In genomic region chr5:32489791-32490581, GRCh38 we compare ENCODE assay signal across 8 cellular contexts. TPM values are rescaled to one million over a fixed set of nuclear protein-coding genes. Genes with fewer than 3 reads are reported as not detected.
A peak's percentile ranks its signal among the peaks of the same experiment; 100 is the strongest.
DNase-seq lines count a peak whose midpoint lies in the region; ATAC-seq and TF ChIP-seq lines count a peak whose summit lies in the region.
"Had no signal": no experiment of that assay in that cellular context is flagged by ENCODE, and none has a peak within 500 bp of the region (broad histone marks: within the 10 kb centered on the region; RNA-seq: fewer than 3 reads in every experiment).

No MANE protein-coding gene starts in this region.

- H3K9me3 ChIP-seq in upper lobe of right lung, result no peaks in the 10 kb centered on the region

- no peaks in the 10 kb centered on the region for H3K27me3 ChIP-seq in upper lobe of right lung

- H3K4me1 ChIP-seq in upper lobe of right lung, result peaks cover 4% of the 10 kb centered on the region

- no peaks in the 10 kb centered on the region for H3K4me1 Mint-ChIP-seq in glutamatergic neuron (ENCODE audit: low read depth, unreplicated experiment)

- no peaks in the 10 kb centered on the region for H3K36me3 ChIP-seq in upper lobe of right lung

- DNase-seq in NCI-H1048 (lab: John Stamatoyannopoulos, UW) (peak; percentile 80), glutamatergic neuron (peak; percentile 78), posterior cingulate gyrus (peak; percentile 23 to 93 (median 78)), upper lobe of right lung (peak; percentile 76)
- peak; percentile 69 for DNase-seq in activated naive CD4-positive, alpha-beta T cell treated with anti-CD3 and anti-CD28 coated beads, Interleukin-2, amount 50 U/mL, for 16 hours

- H3K4me3 ChIP-seq in upper lobe of right lung, result no peak overlapping the region

- no peak overlapping the region for H3K27ac Mint-ChIP-seq in glutamatergic neuron (ENCODE audit: unreplicated experiment)
- H3K27ac Mint-ChIP-seq: stimulated activated naive CD8-positive, alpha-beta T cell treated with anti-CD3 and anti-CD28 coated beads, Interleukin-15, Interleukin-2, amounts not matched to agents 100 ng/mL and 50 ng/mL, for 24 hours had no signal

- H3K4me3 Mint-ChIP-seq in glutamatergic neuron (ENCODE audit: unreplicated experiment), result no peak overlapping the region
- H3K4me3 Mint-ChIP-seq: stimulated activated naive CD8-positive, alpha-beta T cell treated with anti-CD3 and anti-CD28 coated beads, Interleukin-15, Interleukin-2, amounts not matched to agents 100 ng/mL and 50 ng/mL, for 24 hours had no signal

- H3K36me3 Mint-ChIP-seq in glutamatergic neuron (ENCODE audit: unreplicated experiment), result no peaks in the 10 kb centered on the region

- TF ChIP-seq CTCF in glutamatergic neuron (IDR thresholded peaks at IDR 0.05; ENCODE audit: partially characterized antibody, unreplicated experiment) (peak; percentile 77), upper lobe of right lung (IDR thresholded peaks at IDR 0.05) (peak; percentile 83)

- ATAC-seq in GM18498 (IDR thresholded peaks at IDR 0.05; ENCODE audit: unreplicated experiment), result peak; percentile 67
- peak; percentile 88 for ATAC-seq in SK-N-SH treated with all-trans-retinoic acid at 6 μM for 48 hours
- ATAC-seq in upper lobe of right lung, result peak; percentile 88

- H3K27ac ChIP-seq in upper lobe of right lung, result no peak overlapping the region

- intact Hi-C loops in posterior cingulate gyrus (cut with DNase I), result loop anchor here (1.0 kb wide), 2 partner anchors 100 to 123 kb away; no protein-coding TSS in a partner anchor
- intact Hi-C loops in upper lobe of right lung (cut with DNase I), result no loop called here

- no peaks in the 10 kb centered on the region for H3K9me3 Mint-ChIP-seq in glutamatergic neuron (ENCODE audit: unreplicated experiment)
- H3K9me3 Mint-ChIP-seq: stimulated activated naive CD8-positive, alpha-beta T cell treated with anti-CD3 and anti-CD28 coated beads, Interleukin-15, Interleukin-2, amounts not matched to agents 100 ng/mL and 50 ng/mL, for 24 hours had no signal

- H3K27me3 Mint-ChIP-seq in glutamatergic neuron (ENCODE audit: unreplicated experiment), result peaks cover 5% of the 10 kb centered on the region
- H3K27me3 Mint-ChIP-seq: stimulated activated naive CD8-positive, alpha-beta T cell treated with anti-CD3 and anti-CD28 coated beads, Interleukin-15, Interleukin-2, amounts not matched to agents 100 ng/mL and 50 ng/mL, for 24 hours had no signal

TF ChIP-seq in SK-N-SH treated with all-trans-retinoic acid at 6 μM for 48 hours, 23 proteins besides CTCF, POLR2A, EP300 and RAD21:
- TF ChIP-seq ZFP3 (CRISPR knock-in tag; IDR thresholded peaks at IDR 0.05) (no peak), TCF4 (CRISPR knock-in tag; IDR thresholded peaks at IDR 0.05; ENCODE audit: borderline replicate concordance) (peak; percentile 96), TSHZ2 (CRISPR knock-in tag; IDR thresholded peaks at IDR 0.05) (peak; percentile 60; the same call in 1 of the 2 replicates), ISL1 (CRISPR knock-in tag; IDR thresholded peaks at IDR 0.05) (no peak), ESRRG (CRISPR knock-in tag; IDR thresholded peaks at IDR 0.05) (no peak)

RNA-seq across cellular contexts. Expression of gene ZFR, which starts 45.4 kb away (rescaled TPM):
- total RNA-seq in glutamatergic neuron (ENCODE audit: unreplicated experiment) (84.5 TPM), upper lobe of right lung (60.4 TPM)
